Comparison of ENCODE assay signal across 8 cellular contexts in the genomic region with DNA sequence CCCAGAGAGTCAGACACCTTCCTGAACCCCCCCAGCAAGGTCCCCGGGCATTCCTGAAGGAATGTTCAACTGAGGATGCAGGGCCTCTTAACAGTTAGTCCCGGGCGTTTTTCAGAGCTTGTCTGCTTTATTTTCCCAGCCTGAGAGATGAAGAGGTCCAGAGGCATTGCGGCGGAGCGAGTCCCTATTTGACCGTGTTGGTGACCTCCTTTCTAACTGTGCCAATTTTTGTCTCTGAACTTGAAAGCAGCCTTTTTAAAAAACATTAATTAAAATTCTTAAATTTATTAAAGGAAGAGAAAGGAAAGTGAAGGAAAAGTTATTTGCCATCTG. TPM values are rescaled to one million over a fixed set of nuclear protein-coding genes. Genes with fewer than 3 reads are reported as not detected.
DNase-seq lines count a peak whose midpoint lies in the region; ATAC-seq, FAIRE-seq and TF ChIP-seq lines count a peak whose summit lies in the region.

No MANE protein-coding gene starts in this region.

- peak; percentile 2 for ATAC-seq in HG02763 (IDR thresholded peaks at IDR 0.05; ENCODE audit: unreplicated experiment)
- peak; percentile 1 for ATAC-seq in activated T-helper 17 cell treated with anti-CD3 and anti-CD28 coated beads, Interleukin-2, amount 50 U/mL, for 72 hours (replicated peaks)
- ATAC-seq in mucosa of descending colon, result no peak

- no peaks in the 10 kb centered on the region for H3K9me3 Mint-ChIP-seq in CD8-positive, alpha-beta memory T cell
- no peaks in the 10 kb centered on the region for H3K9me3 Mint-ChIP-seq in activated T-helper 17 cell treated with anti-CD3 and anti-CD28 coated beads, Interleukin-2, amount 50 U/mL, for 72 hours

- no peaks in the 10 kb centered on the region for H3K27me3 Mint-ChIP-seq in CD8-positive, alpha-beta memory T cell
- H3K27me3 Mint-ChIP-seq in activated T-helper 17 cell treated with anti-CD3 and anti-CD28 coated beads, Interleukin-2, amount 50 U/mL, for 72 hours, result no peaks in the 10 kb centered on the region

- H3K27me3 ChIP-seq in CD8-positive, alpha-beta memory T cell (ENCODE audit: insufficient read depth, low read length, poor library complexity, severe bottlenecking), result no peaks in the 10 kb centered on the region
- no peaks in the 10 kb centered on the region for H3K27me3 ChIP-seq in stomach

- no peaks in the 10 kb centered on the region for H3K9me3 ChIP-seq in CD8-positive, alpha-beta memory T cell (ENCODE audit: low read length)
- H3K9me3 ChIP-seq in stomach, result no peaks in the 10 kb centered on the region
- no peaks in the 10 kb centered on the region for H3K9me3 ChIP-seq in mucosa of descending colon

- H3K27ac Mint-ChIP-seq in CD8-positive, alpha-beta memory T cell, result peak overlapping the region in 7 of 8 donors; percentile 66 to 94 (median 89)
- H3K27ac Mint-ChIP-seq in activated T-helper 17 cell treated with anti-CD3 and anti-CD28 coated beads, Interleukin-2, amount 50 U/mL, for 72 hours, result peak overlapping the region; percentile 91

- no peak for DNase-seq in CD8-positive, alpha-beta memory T cell
- DNase-seq in stomach (no peak), NCI-H2171 treated with DMSO at 0.1 percent for 48 hours (lab: John Stamatoyannopoulos, UW) (no peak), urothelium cell line (ENCODE audit: low spot score) (no peak), mucosa of descending colon (no peak)

- H3K4me1 ChIP-seq in CD8-positive, alpha-beta memory T cell (ENCODE audit: insufficient read depth, low read length), result peaks cover 24% of the 10 kb centered on the region
- H3K4me1 ChIP-seq in stomach (peaks cover 6 to 39% (median 26%) of the 10 kb centered on the region in 4 donors), mucosa of descending colon (ENCODE audit: low read depth) (peaks cover 10% of the 10 kb centered on the region)

- peak overlapping the region; percentile 85 to 98 (median 96) for H3K4me3 Mint-ChIP-seq in CD8-positive, alpha-beta memory T cell
- peak overlapping the region; percentile 98 for H3K4me3 Mint-ChIP-seq in activated T-helper 17 cell treated with anti-CD3 and anti-CD28 coated beads, Interleukin-2, amount 50 U/mL, for 72 hours

- peak overlapping the region; percentile 15 for H3K27ac ChIP-seq in CD8-positive, alpha-beta memory T cell (ENCODE audit: low read depth, low read length)
- peak overlapping the region; percentile 58 to 98 (median 94) for H3K27ac ChIP-seq in stomach

- H3K36me3 Mint-ChIP-seq in CD8-positive, alpha-beta memory T cell, result peaks cover 0 to 12% (median 0%) of the 10 kb centered on the region in 3 donors
- H3K36me3 Mint-ChIP-seq in activated T-helper 17 cell treated with anti-CD3 and anti-CD28 coated beads, Interleukin-2, amount 50 U/mL, for 72 hours (ENCODE audit: low read depth), result peaks cover 34% of the 10 kb centered on the region

- TF ChIP-seq CTCF in stomach (IDR thresholded peaks at IDR 0.05), result no peak
- TF ChIP-seq CTCF in mucosa of descending colon (IDR thresholded peaks at IDR 0.05), result no peak

- peak overlapping the region; percentile 75 for H3K4me3 ChIP-seq in CD8-positive, alpha-beta memory T cell (ENCODE audit: low read length)
- H3K4me3 ChIP-seq in iPS-11a (ENCODE audit: low read depth, low read length) (peak overlapping the region; percentile 31), stomach (peak overlapping the region; percentile 67 to 87 (median 80)), mucosa of descending colon (no peak overlapping the region)

- no peak for FAIRE-seq in urothelium cell line (lab: Jason Lieb, UNC)

- TF ChIP-seq EP300 in stomach (IDR thresholded peaks at IDR 0.05), result no peak

- CTCF ChIA-PET in CD8-positive, alpha-beta memory T cell (lab: Charles Lee), result no interaction called here

- H3K36me3 ChIP-seq in CD8-positive, alpha-beta memory T cell (ENCODE audit: insufficient read depth, low read length), result no peaks in the 10 kb centered on the region
- no peaks in the 10 kb centered on the region for H3K36me3 ChIP-seq in stomach
- H3K36me3 ChIP-seq in mucosa of descending colon (ENCODE audit: low read depth), result peaks cover 4% of the 10 kb centered on the region

- WGBS in stomach, 5 donors, result 12 to 27% (median 19%) methylated on average over 7 of the region's 7 CpGs

- H3K4me1 Mint-ChIP-seq in CD8-positive, alpha-beta memory T cell, result peaks cover 31 to 44% (median 43%) of the 10 kb centered on the region in 3 donors
- peaks cover 15% of the 10 kb centered on the region for H3K4me1 Mint-ChIP-seq in activated T-helper 17 cell treated with anti-CD3 and anti-CD28 coated beads, Interleukin-2, amount 50 U/mL, for 72 hours

- intact Hi-C loops in stomach (cut with DNase I; ENCODE audit: low total_unique reads) (no loop called here), mucosa of descending colon (cut with DNase I, micrococcal nuclease) (no loop called here)

- TF ChIP-seq POLR2A in stomach (IDR thresholded peaks at IDR 0.05), result no peak

- POLR2A ChIA-PET in CD8-positive, alpha-beta memory T cell (lab: Charles Lee), result no interaction called here

RNA-seq across cellular contexts. Expression of a gene that starts 0.4 kb away (rescaled TPM):
- 10 to 100 TPM; 36.0 to 36.1 TPM for total RNA-seq in CD8-positive, alpha-beta memory T cell
- polyA plus RNA-seq in CD8-positive, alpha-beta memory T cell, result 8.7 TPM
- 10 to 100 TPM; 39.7 to 62.9 TPM for total RNA-seq in activated T-helper 17 cell treated with anti-CD3 and anti-CD28 coated beads, Interleukin-2, amount 50 U/mL, for 72 hours
- total RNA-seq in stomach (100 to 1,000 TPM in 1 of 5 donors, 10 to 100 TPM in 4; 10.7 to 124 (median 47.2) TPM), mucosa of descending colon (10 to 100 TPM; 63.0 to 71.5 (median 68.6) TPM)
- 1 to 10 TPM; 4.5 to 5.7 (median 4.7) TPM for polyA plus RNA-seq in stomach
